Comparison of ENCODE assay signal across 20 cellular contexts in genomic region chr13:98303858-98304257, GRCh38.
"Had no signal": no experiment of that assay in that cellular context is flagged by ENCODE, and none has a peak within 500 bp of the region (broad histone marks: within the 10 kb centered on the region; RNA-seq: fewer than 3 reads in every experiment).

No MANE protein-coding gene starts in this region.

- H2AFZ ChIP-seq: hepatocyte had no signal

- H3K27ac ChIP-seq: colonic mucosa, esophagus squamous epithelium, gastroesophageal sphincter, neutrophil, skin epidermis, thoracic aorta, transverse colon had no signal

- H3K4me3 Mint-ChIP-seq: natural killer cell treated with Interleukin-12 subunit alpha and Interleukin-12 subunit beta and Interleukin-15 and Interleukin-18, amount 100 ng/mL, for 72 hours had no signal

- ATAC-seq: gastroesophageal sphincter; left colon; left ventricle myocardium superior; natural killer cell treated with Interleukin-12 subunit alpha and Interleukin-12 subunit beta and Interleukin-15 and Interleukin-18, amount 100 ng/mL, for 72 hours had no signal

- H3K27me3 ChIP-seq: colonic mucosa, esophagus squamous epithelium, gastroesophageal sphincter, hepatocyte, neutrophil, sigmoid colon, stomach, transverse colon had no signal

- H3K9me3 ChIP-seq: colonic mucosa, esophagus squamous epithelium, gastroesophageal sphincter, neutrophil, sigmoid colon, stomach, thoracic aorta, transverse colon had no signal

- H3K4me3 ChIP-seq: colonic mucosa, esophagus squamous epithelium, gastroesophageal sphincter, hepatocyte, sigmoid colon, skin epidermis, stomach, thoracic aorta, transverse colon had no signal

- H3K36me3 ChIP-seq: colonic mucosa, esophagus squamous epithelium, gastroesophageal sphincter, neutrophil, sigmoid colon, stomach, thoracic aorta, transverse colon had no signal

- H3K27ac Mint-ChIP-seq: natural killer cell treated with Interleukin-12 subunit alpha and Interleukin-12 subunit beta and Interleukin-15 and Interleukin-18, amount 100 ng/mL, for 72 hours had no signal

- H3K36me3 Mint-ChIP-seq: natural killer cell treated with Interleukin-12 subunit alpha and Interleukin-12 subunit beta and Interleukin-15 and Interleukin-18, amount 100 ng/mL, for 72 hours had no signal

- H3K4me2 ChIP-seq: hepatocyte had no signal

- H3K9me3 Mint-ChIP-seq: natural killer cell treated with Interleukin-12 subunit alpha and Interleukin-12 subunit beta and Interleukin-15 and Interleukin-18, amount 100 ng/mL, for 72 hours had no signal

- H3K4me1 ChIP-seq: colonic mucosa had no signal

- DNase-seq: cerebellar nuclear complex; colonic mucosa; dermis blood vessel endothelial cell; esophagus squamous epithelium; foreskin fibroblast; left colon; left ventricle myocardium superior; posterior cingulate gyrus; sigmoid colon; stimulated activated CD4-positive, alpha-beta T cell treated with anti-CD3 and anti-CD28 coated beads, Interleukin-12 subunit alpha, Interleukin-12 subunit beta, amount 100 ng/mL, for 4 hours; stimulated activated naive CD4-positive, alpha-beta T cell; stomach; substantia nigra; transverse colon had no signal
